In genomic region chr7:5607958-5608656, GRCh38 we compare ENCODE assay signal across 15 cellular contexts. TPM values are rescaled to one million over a fixed set of nuclear protein-coding genes. Genes with fewer than 3 reads are reported as not detected.
DNase-seq lines count a peak whose midpoint lies in the region; ATAC-seq, FAIRE-seq and TF ChIP-seq lines count a peak whose summit lies in the region.
"Had no signal": no experiment of that assay in that cellular context is flagged by ENCODE, and none has a peak within 500 bp of the region (broad histone marks: within the 10 kb centered on the region; RNA-seq: fewer than 3 reads in every experiment).

No MANE protein-coding gene starts in this region.

- H3K36me3 ChIP-seq in HEK293 (ENCODE audit: control insufficient read depth in 2 of 2, insufficient read depth in 1 of 2, low read length in 2 of 2) (peaks cover 5 to 22% of the 10 kb centered on the region in 2 experiments; a peak in 2 of 3 replicates), K562 (ENCODE audit: control insufficient read depth, insufficient read depth, low read length) (peaks cover 43% of the 10 kb centered on the region; the same call in 1 of the 3 replicates), mesodermal cell (ENCODE audit: control insufficient read depth, insufficient read depth, low read length) (peaks cover 47% of the 10 kb centered on the region), sigmoid colon (peaks cover 0 to 19% (median 0%) of the 10 kb centered on the region in 4 donors)

- in situ Hi-C loops in K562 (cut with MboI) = no loop called here
- in situ Hi-C loops in ACHN (cut with HindIII; ENCODE audit: low pct_ligation_motif_present, low pct_unique_long_range_greater_than_20kb, low sequenced_read_pairs) = no loop called here

- DNase-seq in EH (ENCODE audit: low read depth) (peak; percentile 34), K562 (ENCODE audit: extremely low read depth in 1 of 4, low spot score in 3 of 4) (peak in 1 of 4 experiments; percentile 35), sigmoid colon (no peak), ACHN (no peak), NCI-H526 (lab: John Stamatoyannopoulos, UW) (no peak)
- DNase-seq: AML-193; brain microvascular endothelial cell; effector memory CD8-positive, alpha-beta T cell; NCI-H2081 treated with DMSO at 0.1 percent for 48 hours; NK-92 treated with Interleukin-12 subunit alpha and Interleukin-12 subunit beta, amount 100 ng/mL, for 24 hours; small intestine; stomach had no signal

- peaks cover 1% of the 10 kb centered on the region for H3K9me1 ChIP-seq in K562 (ENCODE audit: control insufficient read depth, insufficient read depth, low read length)

- BruUV-seq in K562 (replicated peaks; lab: Mats Ljungman, UMichigan) = no TSS peak

- H3K27me3 ChIP-seq in K562 (ENCODE audit: control insufficient read depth in 2 of 2, insufficient read depth in 2 of 2, low read length in 2 of 2) (no peaks in the 10 kb centered on the region), sigmoid colon (no peaks in the 10 kb centered on the region)
- H3K27me3 ChIP-seq: brain microvascular endothelial cell had no signal

- ATAC-seq in K562 (peak; percentile 2; the same call in 1 of the 3 replicates), GM18861 (IDR thresholded peaks at IDR 0.05; ENCODE audit: unreplicated experiment) (no peak)
- ATAC-seq: effector memory CD8-positive, alpha-beta T cell had no signal

- H3K4me3 ChIP-seq in HEK293 (ENCODE audit: low read depth, low read length) (no peak overlapping the region), K562 (no peak overlapping the region), mesodermal cell (ENCODE audit: extremely low read depth, insufficient read depth, low read length, poor library complexity, severe bottlenecking) (no peak overlapping the region), sigmoid colon (no peak overlapping the region)
- H3K4me3 ChIP-seq: stomach had no signal

- no peak for TF ChIP-seq EP300 in K562 (IDR thresholded peaks at IDR 0.05; ENCODE audit: low read length)
- TF ChIP-seq EP300 in sigmoid colon (IDR thresholded peaks at IDR 0.05) = no peak

- H4K20me1 ChIP-seq in K562 (replicated peaks; ENCODE audit: control insufficient read depth, insufficient read depth, low read length) = no peaks in the 10 kb centered on the region

- H3K4me2 ChIP-seq in K562 (ENCODE audit: insufficient read depth, low read length) = no peak overlapping the region

- WGBS in K562 (ENCODE audit: insufficient coverage, low coverage, missing lambda C conversion rate) = 81% methylated on average over 26 of the region's 38 CpGs
- 84 to 88% methylated on average over 35 to 38 of the region's 38 CpGs for WGBS in mesodermal cell (ENCODE audit: insufficient coverage in 2 of 2), 2 experiments
- 82 to 84% methylated on average over 38 of the region's 38 CpGs for WGBS in sigmoid colon, 2 donors

- H3K27ac ChIP-seq in HEK293 (ENCODE audit: extremely low read depth, low read depth, low read length) (no peak overlapping the region), K562 (ENCODE audit: extremely low read depth, low read depth, low read length) (no peak overlapping the region), mesodermal cell (ENCODE audit: low read depth, low read length, severe bottlenecking) (peak overlapping the region; percentile 76), sigmoid colon (no peak overlapping the region)
- H3K27ac ChIP-seq: brain microvascular endothelial cell, stomach had no signal

- intact Hi-C loops in K562 (cut with micrococcal nuclease) = no loop called here
- intact Hi-C loops in sigmoid colon (cut with DNase I) = no loop called here

- TF ChIP-seq POLR2A in K562 (conservative IDR thresholded peaks at IDR 0.05) = no peak
- TF ChIP-seq POLR2A in sigmoid colon (IDR thresholded peaks at IDR 0.05) = no peak

- no peak for TF ChIP-seq CTCF in HEK293 (tag by site-specific recombination; IDR thresholded peaks at IDR 0.05)
- TF ChIP-seq CTCF in K562 (IDR thresholded peaks at IDR 0.05 in 2 of 3, conservative IDR thresholded peaks at IDR 0.05 in 1 of 3; ENCODE audit: insufficient read depth in 2 of 3, low read depth in 1 of 3, low read length in 3 of 3) = no peak
- TF ChIP-seq CTCF in sigmoid colon (IDR thresholded peaks at IDR 0.05) = no peak

- H3K4me1 ChIP-seq in HEK293 (ENCODE audit: control insufficient read depth, insufficient read depth, low read length) = no peaks in the 10 kb centered on the region
- peaks cover 3 to 54% of the 10 kb centered on the region in 2 experiments; a peak in 4 of 5 replicates for H3K4me1 ChIP-seq in K562 (replicated peaks in 1 of 2; ENCODE audit: control insufficient read depth in 2 of 2, insufficient read depth in 2 of 2, low read length in 2 of 2)
- peaks cover 20% of the 10 kb centered on the region for H3K4me1 ChIP-seq in mesodermal cell (ENCODE audit: control insufficient read depth, insufficient read depth, low read length, poor library complexity, severe bottlenecking)
- no peaks in the 10 kb centered on the region for H3K4me1 ChIP-seq in sigmoid colon

- CTCF ChIA-PET in HEK293 (lab: Yijun Ruan, JAX) (interaction anchor here (0.7 to 0.8 kb wide), 2 partner anchors 34 to 86 kb away, joined by 3 read pairs; no protein-coding TSS in a partner anchor), K562 (lab: Yijun Ruan, JAX; ENCODE audit: low intra/inter-chr PET ratio) (no interaction called here)

- H3K9ac ChIP-seq in K562 (ENCODE audit: insufficient read depth in 1 of 2, low read depth in 2 of 2, low read length in 2 of 2) = no peak overlapping the region

- POLR2A ChIA-PET in HEK293 (lab: Yijun Ruan, JAX) = interaction anchor here (0.7 kb wide), 1 partner anchor 67 kb away, joined by 5 read pairs; no protein-coding TSS in a partner anchor
- POLR2A ChIA-PET in K562 (lab: Yijun Ruan, JAX) = no interaction called here

- TF ChIP-seq RAD21 in K562 (CRISPR knock-in tag; conservative IDR thresholded peaks at IDR 0.05 in 1 of 2, IDR thresholded peaks at IDR 0.05 in 1 of 2) = no peak

- H3K79me2 ChIP-seq in K562 (ENCODE audit: control insufficient read depth, insufficient read depth, low read length) = peaks cover 10% of the 10 kb centered on the region; the same call in 2 of the 3 replicates

- no peaks in the 10 kb centered on the region for H3K9me3 ChIP-seq in HEK293 (ENCODE audit: control insufficient read depth, insufficient read depth, low read depth, low read length)
- no peaks in the 10 kb centered on the region for H3K9me3 ChIP-seq in K562 (replicated peaks; ENCODE audit: control insufficient read depth, insufficient read depth, low read depth, low read length)
- H3K9me3 ChIP-seq in mesodermal cell (ENCODE audit: control insufficient read depth, low read length) = no peaks in the 10 kb centered on the region
- no peaks in the 10 kb centered on the region for H3K9me3 ChIP-seq in sigmoid colon
- H3K9me3 ChIP-seq: stomach had no signal

- FAIRE-seq in K562 (lab: Jason Lieb, UNC) = no peak
- FAIRE-seq: small intestine had no signal

- H2AFZ ChIP-seq in K562 (ENCODE audit: low read depth, low read length) = no peak overlapping the region

TF ChIP-seq in HEK293, 187 proteins besides CTCF, POLR2A, EP300 and RAD21 (continues in another document):
- TF ChIP-seq, protein P1, sequence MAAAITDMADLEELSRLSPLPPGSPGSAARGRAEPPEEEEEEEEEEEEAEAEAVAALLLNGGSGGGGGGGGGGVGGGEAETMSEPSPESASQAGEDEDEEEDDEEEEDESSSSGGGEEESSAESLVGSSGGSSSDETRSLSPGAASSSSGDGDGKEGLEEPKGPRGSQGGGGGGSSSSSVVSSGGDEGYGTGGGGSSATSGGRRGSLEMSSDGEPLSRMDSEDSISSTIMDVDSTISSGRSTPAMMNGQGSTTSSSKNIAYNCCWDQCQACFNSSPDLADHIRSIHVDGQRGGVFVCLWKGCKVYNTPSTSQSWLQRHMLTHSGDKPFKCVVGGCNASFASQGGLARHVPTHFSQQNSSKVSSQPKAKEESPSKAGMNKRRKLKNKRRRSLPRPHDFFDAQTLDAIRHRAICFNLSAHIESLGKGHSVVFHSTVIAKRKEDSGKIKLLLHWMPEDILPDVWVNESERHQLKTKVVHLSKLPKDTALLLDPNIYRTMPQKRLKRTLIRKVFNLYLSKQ (tag by site-specific recombination; IDR thresholded peaks at IDR 0.05; ENCODE audit: borderline replicate concordance) = no peak
- TF ChIP-seq ZSCAN16 (tag by site-specific recombination; IDR thresholded peaks at IDR 0.05) = no peak

TF ChIP-seq in K562, 482 proteins besides CTCF, POLR2A, EP300 and RAD21 (continues in another document):
- TF ChIP-seq ZFP36 (IDR thresholded peaks at IDR 0.05; ENCODE audit: low read depth, low read length, partially characterized antibody) (peak; percentile 42), ZNF444 (CRISPR knock-in tag; IDR thresholded peaks at IDR 0.05) (no peak)
- TF ChIP-seq, protein P2, sequence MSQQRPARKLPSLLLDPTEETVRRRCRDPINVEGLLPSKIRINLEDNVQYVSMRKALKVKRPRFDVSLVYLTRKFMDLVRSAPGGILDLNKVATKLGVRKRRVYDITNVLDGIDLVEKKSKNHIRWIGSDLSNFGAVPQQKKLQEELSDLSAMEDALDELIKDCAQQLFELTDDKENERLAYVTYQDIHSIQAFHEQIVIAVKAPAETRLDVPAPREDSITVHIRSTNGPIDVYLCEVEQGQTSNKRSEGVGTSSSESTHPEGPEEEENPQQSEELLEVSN (IDR thresholded peaks at IDR 0.05; ENCODE audit: borderline replicate concordance in 1 of 2, extremely low read depth in 1 of 2, insufficient read depth in 1 of 2, insufficient read length in 1 of 2, low read depth in 1 of 2, low read length in 1 of 2, poor library complexity in 1 of 2, severe bottlenecking in 1 of 2) = peak in 1 of 2 experiments; percentile 27

RNA-seq across cellular contexts. Expression of gene FSCN1, which starts 15.5 kb away (rescaled TPM):
- total RNA-seq in K562 (2011; cell fraction: chromatin; rRNA removed; ENCODE audit: low replicate concordance) = 24.2 and 122 TPM in 2 replicates
- 145 and 156 TPM in 2 replicates for total RNA-seq in K562 (2011; cell fraction: nucleolus; rRNA removed)
- total RNA-seq in K562 (2011; cell fraction: nucleoplasm; rRNA removed) = 58.0 and 62.1 TPM in 2 replicates
- total RNA-seq in K562 (2014; rRNA removed) (265 and 319 TPM in 2 replicates), K562 (2014; rRNA removed; fragmentation: Illumina TruSeq; extraction: Trizol) (20.9 and 29.5 TPM in 2 replicates), K562 (2015; rRNA removed; fragmentation: Illumina TruSeq; extraction: Trizol) (95.1 and 107 TPM in 2 replicates), K562 (2021) (414 and 417 TPM in 2 replicates), sigmoid colon (10 to 100 TPM; 20.1 to 27.8 (median 25.1) TPM)
- polyA plus RNA-seq in K562 (2011; rRNA removed) (38.7 and 106 TPM in 2 replicates), K562 (2014; fragmentation: Illumina TruSeq; extraction: Trizol) (64.1 and 142 TPM in 2 replicates), K562 (2014; fragmentation: Nextera tagmentation; extraction: Ambion mirVana) (1 to 10 TPM in 1 of 2 experiments, under 1 TPM in 1; 0.70 to 1.2 TPM), K562 (2014; rRNA removed) (186 and 202 TPM in 2 replicates), sigmoid colon (10 to 100 TPM in 2 of 3 donors, 1 to 10 TPM in 1; 8.3 to 20.4 (median 13.2) TPM)
- polyA plus RNA-seq in K562 (2011; cell fraction: cytosol; rRNA removed) = 83.6 and 256 TPM in 2 replicates
- 66.4 and 105 TPM in 2 replicates for polyA plus RNA-seq in K562 (2011; cell fraction: nucleus; rRNA removed)
- polyA plus RNA-seq in K562 (2012) = 253 and 255 TPM in 2 replicates
- 23.1 and 29.3 TPM in 2 replicates for polyA minus RNA-seq in K562 (2011; rRNA and poly(A)+ RNA removed)
- 186 and 269 TPM in 2 replicates for polyA minus RNA-seq in K562 (2011; cell fraction: cytosol; rRNA and poly(A)+ RNA removed)
- polyA minus RNA-seq in K562 (2011; cell fraction: nucleus; rRNA and poly(A)+ RNA removed) = 66.0 and 87.2 TPM in 2 replicates
- polyA plus RNA-seq in mesodermal cell (2013, experiment 1 of 2) = 711 TPM
- 587 TPM for polyA plus RNA-seq in mesodermal cell (2013, experiment 2 of 2)
